17 cellular contexts compared by ENCODE assay signal in genomic region chr18:62102221-62102620, GRCh38.
A peak's percentile ranks its signal among the peaks of the same experiment; 100 is the strongest.
DNase-seq lines count a peak whose midpoint lies in the region; ATAC-seq and TF ChIP-seq lines count a peak whose summit lies in the region.
"Had no signal": no experiment of that assay in that cellular context is flagged by ENCODE, and none has a peak within 500 bp of the region (broad histone marks: within the 10 kb centered on the region; RNA-seq: fewer than 3 reads in every experiment).

No MANE protein-coding gene starts in this region.

- CTCF ChIA-PET in naive thymus-derived CD4-positive, alpha-beta T cell (lab: Charles Lee), result no interaction called here

- ATAC-seq in GM18858 (IDR thresholded peaks at IDR 0.05; ENCODE audit: unreplicated experiment), result peak; percentile 62
- peak; percentile 52 for ATAC-seq in HG02884 (IDR thresholded peaks at IDR 0.05; ENCODE audit: unreplicated experiment)
- no peak for ATAC-seq in naive thymus-derived CD4-positive, alpha-beta T cell
- ATAC-seq in GM21825 (IDR thresholded peaks at IDR 0.05; ENCODE audit: unreplicated experiment), result no peak
- ATAC-seq: left cardiac atrium, pancreas, T-cell had no signal

- peak; percentile 5 for DNase-seq in GM20000 (ENCODE audit: low spot score)
- DNase-seq in Jurkat, Clone E6-1 (ENCODE audit: low read depth, low spot score), result peak; percentile 29
- DNase-seq in cardiac septum (ENCODE audit: low spot score), result no peak
- no peak for DNase-seq in naive thymus-derived CD4-positive, alpha-beta T cell
- DNase-seq: brain microvascular endothelial cell, DMS 273 treated with DMSO at 0.1 percent for 48 hours, hypothalamus, left cardiac atrium, NCI-H2171 treated with DMSO at 0.1 percent for 48 hours, pancreas, T-cell, uterus had no signal

- H3K36me3 ChIP-seq in naive thymus-derived CD4-positive, alpha-beta T cell (ENCODE audit: control insufficient read depth in 2 of 3, insufficient read depth in 3 of 3, low read length in 3 of 3), result peaks cover 0 to 9% (median 0%) of the 10 kb centered on the region in 3 experiments
- H3K36me3 ChIP-seq: brain microvascular endothelial cell, uterus had no signal

- TF ChIP-seq CTCF in GM20000 (IDR thresholded peaks at IDR 0.05; ENCODE audit: extremely low read depth, missing control alignments), result no peak

- intact Hi-C loops in cardiac septum (cut with DNase I), result no loop called here
- intact Hi-C loops in naive thymus-derived CD4-positive, alpha-beta T cell (cut with micrococcal nuclease), result no loop called here

- H3K27me3 ChIP-seq in naive thymus-derived CD4-positive, alpha-beta T cell (ENCODE audit: control insufficient read depth in 2 of 2, insufficient read depth in 2 of 2, low read length in 2 of 2), result no peaks in the 10 kb centered on the region
- H3K27me3 ChIP-seq: brain microvascular endothelial cell, pancreas, uterus had no signal

- H3K4me1 Mint-ChIP-seq in naive thymus-derived CD4-positive, alpha-beta T cell, result peaks cover 0 to 18% (median 9%) of the 10 kb centered on the region in 7 donors
- H3K4me1 Mint-ChIP-seq: B cell had no signal

- no peak overlapping the region for H3K4me3 Mint-ChIP-seq in naive thymus-derived CD4-positive, alpha-beta T cell
- H3K4me3 Mint-ChIP-seq: activated naive CD4-positive, alpha-beta T cell treated with anti-CD3 and anti-CD28 coated beads, Interleukin-2, amount 50 U/mL, for 24 hours; B cell; T-cell had no signal

- H3K27me3 Mint-ChIP-seq in naive thymus-derived CD4-positive, alpha-beta T cell, result no peaks in the 10 kb centered on the region
- H3K27me3 Mint-ChIP-seq: activated naive CD4-positive, alpha-beta T cell treated with anti-CD3 and anti-CD28 coated beads, Interleukin-2, amount 50 U/mL, for 24 hours; B cell; T-cell had no signal

- H3K27ac Mint-ChIP-seq in naive thymus-derived CD4-positive, alpha-beta T cell, result no peak overlapping the region
- H3K27ac Mint-ChIP-seq: activated naive CD4-positive, alpha-beta T cell treated with anti-CD3 and anti-CD28 coated beads, Interleukin-2, amount 50 U/mL, for 24 hours; B cell; T-cell had no signal

- H3K4me3 ChIP-seq in Jurkat, Clone E6-1 (ENCODE audit: low read length), result no peak overlapping the region
- H3K4me3 ChIP-seq in naive thymus-derived CD4-positive, alpha-beta T cell (ENCODE audit: low read length), result no peak overlapping the region
- H3K4me3 ChIP-seq: pancreas, uterus had no signal

- H3K27ac ChIP-seq in naive thymus-derived CD4-positive, alpha-beta T cell (ENCODE audit: low read depth, low read length), result no peak overlapping the region
- H3K27ac ChIP-seq: brain microvascular endothelial cell, pancreas, uterus had no signal

- POLR2A ChIA-PET in naive thymus-derived CD4-positive, alpha-beta T cell (lab: Charles Lee), result no interaction called here

- peaks cover 0 to 5% (median 0%) of the 10 kb centered on the region in 11 donors for H3K9me3 Mint-ChIP-seq in naive thymus-derived CD4-positive, alpha-beta T cell
- H3K9me3 Mint-ChIP-seq: activated naive CD4-positive, alpha-beta T cell treated with anti-CD3 and anti-CD28 coated beads, Interleukin-2, amount 50 U/mL, for 24 hours had no signal

- no peaks in the 10 kb centered on the region for H3K4me1 ChIP-seq in naive thymus-derived CD4-positive, alpha-beta T cell (ENCODE audit: control insufficient read depth in 2 of 2, insufficient read depth in 2 of 2, low read length in 2 of 2)
- H3K4me1 ChIP-seq: pancreas, uterus had no signal

- H3K9me3 ChIP-seq in naive thymus-derived CD4-positive, alpha-beta T cell (ENCODE audit: control insufficient read depth in 2 of 3, low read length in 3 of 3), result no peaks in the 10 kb centered on the region
- H3K9me3 ChIP-seq: pancreas, uterus had no signal

- H3K36me3 Mint-ChIP-seq in naive thymus-derived CD4-positive, alpha-beta T cell, result peaks cover 3 to 62% (median 41%) of the 10 kb centered on the region in 5 donors

Comparison
In these comparisons a context has a peak if more than half of its experiments do, and no peak if none do; other contexts are left out.
1. ATAC-seq: peak in GM18858 (single experiment) and HG02884 (single experiment); none in naive thymus-derived CD4-positive, alpha-beta T cell (single experiment) and GM21825 (single experiment).
2. DNase-seq: peak in GM20000 (single experiment) and Jurkat, Clone E6-1 (single experiment); none in cardiac septum (single experiment) and naive thymus-derived CD4-positive, alpha-beta T cell (0 of 9).